ENCODE assay signal across 10 cellular contexts in the genomic region with DNA sequence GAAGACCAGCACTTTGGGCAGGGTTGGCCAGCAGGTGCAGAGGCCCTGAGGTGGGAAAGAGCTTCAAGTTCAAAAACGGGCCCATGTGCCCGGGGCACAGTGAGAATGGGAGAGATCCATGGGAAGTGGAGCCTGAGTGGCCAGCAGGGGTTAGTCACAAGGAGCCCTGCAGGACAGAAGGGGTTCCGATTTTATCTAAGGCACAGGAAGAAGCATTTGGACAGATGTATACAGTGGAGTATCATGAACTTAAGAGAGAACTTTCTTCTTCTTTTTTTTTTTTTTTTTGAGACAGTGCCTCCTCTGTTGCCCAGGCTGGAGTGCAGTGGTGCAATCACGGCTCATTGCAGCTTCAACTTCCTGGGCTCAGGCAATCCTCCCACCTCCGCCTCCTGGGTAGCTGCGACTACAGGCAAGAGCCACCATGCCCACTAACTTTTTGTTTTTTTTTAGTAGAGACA. TPM values are rescaled to one million over a fixed set of nuclear protein-coding genes. Genes with fewer than 3 reads are reported as not detected.
DNase-seq lines count a peak whose midpoint lies in the region; ATAC-seq lines count a peak whose summit lies in the region.
"Had no signal": no experiment of that assay in that cellular context is flagged by ENCODE, and none has a peak within 500 bp of the region (broad histone marks: within the 10 kb centered on the region; RNA-seq: fewer than 3 reads in every experiment).

No MANE protein-coding gene starts in this region.

- H3K9me3 Mint-ChIP-seq in activated naive CD4-positive, alpha-beta T cell treated with anti-CD3 and anti-CD28 coated beads for 36 hours, result no peaks in the 10 kb centered on the region

- peak; percentile 46 for DNase-seq in stimulated activated CD4-positive, alpha-beta T cell treated with anti-CD3 and anti-CD28 coated beads, Interleukin-1b, Interleukin-23, amount 100 ng/mL, for 48 hours
- no peak for DNase-seq in stimulated activated CD4-positive, alpha-beta T cell treated with anti-CD3 and anti-CD28 coated beads, Interleukin-12 subunit alpha, Interleukin-12 subunit beta, amount 100 ng/mL, for 4 hours
- DNase-seq in activated naive CD4-positive, alpha-beta T cell treated with anti-CD3 and anti-CD28 coated beads for 36 hours, result peak; percentile 68
- no peak for DNase-seq in left lobe of liver (ENCODE audit: low spot score)
- no peak for DNase-seq in NK-92 treated with Interleukin-12 subunit alpha and Interleukin-12 subunit beta, amount 100 ng/mL, for 24 hours (lab: John Stamatoyannopoulos, UW)
- DNase-seq in SHP77 (lab: John Stamatoyannopoulos, UW), result no peak
- DNase-seq in ecto neural progenitor cell (ENCODE audit: low spot score), result no peak
- DNase-seq in RPMI8226, result no peak
- DNase-seq: NCI-H510A treated with DMSO at 0.1 percent for 48 hours, T-helper 9 cell had no signal

- peaks cover 73% of the 10 kb centered on the region for H3K4me1 Mint-ChIP-seq in activated naive CD4-positive, alpha-beta T cell treated with anti-CD3 and anti-CD28 coated beads for 36 hours (ENCODE audit: low read depth)

- peaks cover 59% of the 10 kb centered on the region for H3K36me3 Mint-ChIP-seq in activated naive CD4-positive, alpha-beta T cell treated with anti-CD3 and anti-CD28 coated beads for 36 hours (ENCODE audit: low read depth)

- peak; percentile 66 for ATAC-seq in left lobe of liver

- H3K27ac Mint-ChIP-seq in activated naive CD4-positive, alpha-beta T cell treated with anti-CD3 and anti-CD28 coated beads for 36 hours, result peak overlapping the region; percentile 79

- intact Hi-C loops in activated naive CD4-positive, alpha-beta T cell treated with anti-CD3 and anti-CD28 coated beads for 36 hours (cut with micrococcal nuclease), result no loop called here

- H3K27me3 Mint-ChIP-seq in activated naive CD4-positive, alpha-beta T cell treated with anti-CD3 and anti-CD28 coated beads for 36 hours (ENCODE audit: low read depth), result no peaks in the 10 kb centered on the region

- peak overlapping the region; percentile 4 for H3K4me3 Mint-ChIP-seq in activated naive CD4-positive, alpha-beta T cell treated with anti-CD3 and anti-CD28 coated beads for 36 hours

- CTCF ChIA-PET in activated naive CD4-positive, alpha-beta T cell treated with anti-CD3 and anti-CD28 coated beads for 36 hours (lab: Charles Lee), result interaction anchor here (0.6 to 16.3 kb wide), 6 partner anchors 9 to 113 kb away, joined by 3 to 224 read pairs (median 4); partner anchors contain the start of gene WIPF1

RNA-seq across cellular contexts. Expression of gene WIPF1, which starts 24.0 kb away (rescaled TPM):
- total RNA-seq in activated naive CD4-positive, alpha-beta T cell treated with anti-CD3 and anti-CD28 coated beads for 36 hours, result 100 to 1,000 TPM; 167 TPM
- total RNA-seq in left lobe of liver, result 6.3 TPM

Comparison
In these comparisons a context has a peak if more than half of its experiments do, and no peak if none do; other contexts are left out.
1. DNase-seq: peak in stimulated activated CD4-positive, alpha-beta T cell treated with anti-CD3 and anti-CD28 coated beads, Interleukin-1b, Interleukin-23, amount 100 ng/mL, for 48 hours (single experiment) and activated naive CD4-positive, alpha-beta T cell treated with anti-CD3 and anti-CD28 coated beads for 36 hours (single experiment); none in stimulated activated CD4-positive, alpha-beta T cell treated with anti-CD3 and anti-CD28 coated beads, Interleukin-12 subunit alpha, Interleukin-12 subunit beta, amount 100 ng/mL, for 4 hours (single experiment), left lobe of liver (single experiment), NK-92 treated with Interleukin-12 subunit alpha and Interleukin-12 subunit beta, amount 100 ng/mL, for 24 hours (single experiment), SHP77 (0 of 2), ecto neural progenitor cell (single experiment) and RPMI8226 (single experiment).
2. RNA of gene WIPF1, which starts 24.0 kb away (total RNA-seq): 167 TPM in activated naive CD4-positive, alpha-beta T cell treated with anti-CD3 and anti-CD28 coated beads for 36 hours; 6.3 TPM in left lobe of liver (single experiment); every median in the first group is over 10 times any median in the second.